In the genomic region with DNA sequence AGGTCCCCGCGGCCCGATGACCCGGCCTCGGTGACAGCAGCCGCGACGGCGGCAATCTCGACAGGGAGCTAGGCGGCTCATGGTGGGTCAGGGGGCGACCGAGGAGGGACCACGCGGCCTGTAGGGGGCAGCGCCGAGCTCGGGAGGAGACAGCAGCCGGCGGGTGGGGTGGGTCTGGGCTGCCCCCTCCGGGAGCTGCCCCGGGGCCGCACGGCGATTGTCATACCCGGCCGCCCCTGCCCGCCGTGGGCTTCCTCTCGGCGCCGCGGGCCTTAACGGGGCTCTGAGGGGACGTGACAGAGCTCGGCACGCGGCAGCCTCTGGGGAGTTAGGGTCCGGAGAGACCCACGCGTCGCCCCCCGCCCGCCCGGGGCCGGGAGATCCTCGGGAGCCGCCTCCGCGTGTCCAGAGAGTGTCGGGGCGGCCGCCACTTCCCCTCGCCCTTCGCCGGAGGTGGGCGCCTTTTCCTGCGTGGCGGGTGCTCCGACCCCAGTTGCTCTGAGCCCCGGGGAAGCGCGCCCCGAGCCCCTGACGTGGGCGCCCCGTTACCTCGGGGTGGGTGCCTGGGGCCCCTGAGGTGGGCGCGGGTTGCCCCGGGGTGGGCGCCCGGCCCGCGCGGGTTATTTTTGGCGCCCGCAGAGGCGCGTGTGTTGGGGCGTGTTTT, we compare ENCODE assay signal across 8 cellular contexts. TPM values are rescaled to one million over a fixed set of nuclear protein-coding genes. Genes with fewer than 3 reads are reported as not detected.
DNase-seq lines count a peak whose midpoint lies in the region; ATAC-seq, FAIRE-seq and TF ChIP-seq lines count a peak whose summit lies in the region.

No MANE protein-coding gene starts in this region.

- peaks cover 33% of the 10 kb centered on the region for H3K79me2 ChIP-seq in ACC112 (ENCODE audit: control insufficient read depth, insufficient read depth, low read length, unreplicated experiment)
- H3K79me2 ChIP-seq in GM12878 (ENCODE audit: control insufficient read depth, insufficient read depth, low read length) = peaks cover 52% of the 10 kb centered on the region

- RAD21 ChIA-PET in GM12878 (lab: Charles Lee; ENCODE audit: unreplicated experiment) = interaction anchor here (0.6 to 8.9 kb wide), 36 partner anchors 9 to 1847 kb away, joined by 3 to 76 read pairs (median 4); no protein-coding TSS in a partner anchor

- no peaks in the 10 kb centered on the region for H4K20me1 ChIP-seq in GM12878 (ENCODE audit: control insufficient read depth, insufficient read depth)

- BruUV-seq in GM12878 (replicated peaks; lab: Mats Ljungman, UMichigan) = no TSS peak

- in situ Hi-C loops in GM12878 (cut with MboI) = no loop called here

- peak overlapping the region; percentile 87 for H3K4me2 ChIP-seq in GM12878 (ENCODE audit: control insufficient read depth, insufficient read depth)

- peak overlapping the region; percentile 79 for H2AFZ ChIP-seq in ACC112 (ENCODE audit: low read length, unreplicated experiment)
- peak overlapping the region; percentile 83 for H2AFZ ChIP-seq in GM12878 (ENCODE audit: control insufficient read depth, low read depth, low read length)

- peak; percentile 37 to 79 (median 74) for TF ChIP-seq CTCF in GM12878 (IDR thresholded peaks at IDR 0.05 in 2 of 3, conservative IDR thresholded peaks at IDR 0.05 in 1 of 3; ENCODE audit: control insufficient read depth in 2 of 3, extremely low read depth in 1 of 3, insufficient read depth in 1 of 3, low read depth in 3 of 3, low read length in 3 of 3)

- H3K4me3 ChIP-seq in ACC112 (ENCODE audit: low read depth, low read length) (peak overlapping the region; percentile 96), GM12878 (peak overlapping the region; percentile 75), iPS-20b (ENCODE audit: low read length) (peak overlapping the region; percentile 78; the same call in 1 of the 2 replicates)

- no peaks in the 10 kb centered on the region for H3K27me3 Mint-ChIP-seq in T-helper 17 cell

- H3K4me1 ChIP-seq in ACC112 (ENCODE audit: control insufficient read depth, insufficient read depth, low read length, unreplicated experiment) = peaks cover 19% of the 10 kb centered on the region
- peaks cover 2% of the 10 kb centered on the region; the same call in 1 of the 2 replicates for H3K4me1 ChIP-seq in GM12878 (ENCODE audit: control insufficient read depth, insufficient read depth, low read length)
- peaks cover 19% of the 10 kb centered on the region for H3K4me1 ChIP-seq in iPS-20b (ENCODE audit: insufficient read depth, low read length)

- peak overlapping the region; percentile 92 for H3K9ac ChIP-seq in GM12878 (ENCODE audit: control insufficient read depth, insufficient read depth, low read length)
- H3K9ac ChIP-seq in iPS-20b (ENCODE audit: low read depth, low read length) = peak overlapping the region; percentile 37; the same call in 1 of the 2 replicates

- H3K36me3 ChIP-seq in ACC112 (ENCODE audit: insufficient read depth, low read length) (no peaks in the 10 kb centered on the region), GM12878 (ENCODE audit: control insufficient read depth in 2 of 2, insufficient read depth in 2 of 2, low read length in 1 of 2) (no peaks in the 10 kb centered on the region), iPS-20b (ENCODE audit: insufficient read depth, low read depth, low read length) (no peaks in the 10 kb centered on the region)

- H3K4me1 Mint-ChIP-seq in T-helper 17 cell = peaks cover 30% of the 10 kb centered on the region

- 7% methylated on average over 40 of the region's 81 CpGs for WGBS in GM12878 (ENCODE audit: insufficient coverage, insufficient replicate concordance, low lambda C conversion rate, missing lambda C conversion rate)

- no peaks in the 10 kb centered on the region for H3K27me3 ChIP-seq in ACC112 (ENCODE audit: insufficient read depth, low read length)
- no peaks in the 10 kb centered on the region for H3K27me3 ChIP-seq in GM12878 (replicated peaks in 1 of 2; ENCODE audit: control insufficient read depth in 2 of 2, insufficient read depth in 2 of 2, low read length in 1 of 2)
- peaks cover 57% of the 10 kb centered on the region for H3K27me3 ChIP-seq in iPS-20b (ENCODE audit: insufficient read depth, low read length)

- peak overlapping the region; percentile 97 for H3K27ac Mint-ChIP-seq in T-helper 17 cell

- CTCF ChIA-PET in GM12878 (lab: Yijun Ruan, JAX) = interaction anchor here (0.6 to 6.6 kb wide), 35 partner anchors 10 to 352 kb away, joined by 3 to 56 read pairs (median 5); no protein-coding TSS in a partner anchor

- peak; percentile 63 to 69 (median 67) for DNase-seq in T-helper 17 cell
- DNase-seq in GM12878 (ENCODE audit: low read depth, low spot score) = no peak
- DNase-seq in stimulated activated CD4-positive, alpha-beta T cell treated with anti-CD3 and anti-CD28 coated beads, Interleukin-15, amount 100 ng/mL, for 1 hour (ENCODE audit: low read depth in 1 of 2, low spot score in 1 of 2) = peak; percentile 48 to 77
- no peak for DNase-seq in NCI-H2081 treated with DMSO at 0.1 percent for 48 hours (lab: John Stamatoyannopoulos, UW)

- no peak for TF ChIP-seq EP300 in GM12878 (IDR thresholded peaks at IDR 0.05; ENCODE audit: borderline replicate concordance in 1 of 2, control insufficient read depth in 1 of 2, low read depth in 2 of 2, low read length in 2 of 2)

- H3K36me3 Mint-ChIP-seq in T-helper 17 cell (ENCODE audit: low read depth) = no peaks in the 10 kb centered on the region

- peak; percentile 66 for TF ChIP-seq POLR2A in GM12878 (IDR thresholded peaks at IDR 0.05; ENCODE audit: low read depth, low read length)

- no peak for FAIRE-seq in GM12878 (lab: Jason Lieb, UNC)

- POLR2A ChIA-PET in GM12878 (lab: Charles Lee) = interaction anchor here (0.6 to 2.8 kb wide), 16 partner anchors 12 to 1534 kb away, joined by 3 to 14 read pairs (median 4); no protein-coding TSS in a partner anchor

- H3K27ac ChIP-seq in ACC112 (ENCODE audit: low read depth, low read length) (no peak overlapping the region), GM12878 (ENCODE audit: control insufficient read depth, insufficient read depth) (peak overlapping the region; percentile 93), iPS-20b (ENCODE audit: low read length) (no peak overlapping the region)

- H3K9me3 ChIP-seq in T-helper 17 cell (ENCODE audit: control insufficient read depth, low read length, poor library complexity, severe bottlenecking) (no peaks in the 10 kb centered on the region), GM12878 (replicated peaks; ENCODE audit: control insufficient read depth, insufficient read depth, low read length) (no peaks in the 10 kb centered on the region), iPS-20b (ENCODE audit: insufficient read depth, low read depth, low read length) (no peaks in the 10 kb centered on the region)

- H3K4me3 Mint-ChIP-seq in T-helper 17 cell = peak overlapping the region; percentile 98

- SMC1A ChIA-PET in GM12878 (lab: Charles Lee; ENCODE audit: uncharacterized antibody, unreplicated experiment) = interaction anchor here (0.6 to 3.7 kb wide), 20 partner anchors 9 to 348 kb away, joined by 3 to 27 read pairs (median 4); no protein-coding TSS in a partner anchor

- ATAC-seq in GM18907 (IDR thresholded peaks at IDR 0.05; ENCODE audit: unreplicated experiment) (peak; percentile 41), HG03175 (IDR thresholded peaks at IDR 0.05; ENCODE audit: unreplicated experiment) (peak; percentile 43), T-helper 17 cell (peak; percentile 54), GM12878 (peak; percentile 71)

- intact Hi-C loops in GM12878 (cut with micrococcal nuclease; ENCODE audit: unreplicated experiment) = loop anchor here (1.0 to 10.0 kb wide), 4 partner anchors 55 to 349 kb away; no protein-coding TSS in a partner anchor

- TF ChIP-seq RAD21 in GM12878 (IDR thresholded peaks at IDR 0.05; ENCODE audit: insufficient read depth, low read depth, low read length) = peak; percentile 64

RNA-seq across cellular contexts. Expression of gene PLCL2, which starts 0.5 kb away (rescaled TPM):
- total RNA-seq in T-helper 17 cell = 10 to 100 TPM; 53.5 to 55.3 TPM
- total RNA-seq in GM12878 (2013; cell fraction: nucleolus; rRNA removed) = 199 and 222 TPM in 2 replicates
- 31.8 and 33.4 TPM in 2 replicates for total RNA-seq in GM12878 (2014; rRNA removed)
- total RNA-seq in GM12878 (2014; rRNA removed; fragmentation: Illumina TruSeq; extraction: Trizol) = 37.3 and 37.5 TPM in 2 replicates
- 27.3 and 27.8 TPM in 2 replicates for total RNA-seq in GM12878 (2021)
- polyA plus RNA-seq in GM12878 (2011; ENCODE audit: low read depth) = 19.3 TPM
- 14.2 and 19.0 TPM in 2 replicates for polyA plus RNA-seq in GM12878 (2011; rRNA removed)
- polyA plus RNA-seq in GM12878 (2011; cell fraction: cytosol; rRNA removed) = 8.2 and 9.4 TPM in 2 replicates
- 9.0 and 10.7 TPM in 2 replicates for polyA plus RNA-seq in GM12878 (2011; cell fraction: nucleus; rRNA removed)
- 25.8 and 28.8 TPM in 2 replicates for polyA plus RNA-seq in GM12878 (2012)
- polyA plus RNA-seq in GM12878 (2014; fragmentation: Illumina TruSeq; extraction: Trizol) = 25.4 and 33.6 TPM in 2 replicates
- 1 to 10 TPM; 7.5 to 9.6 TPM for polyA plus RNA-seq in GM12878 (2014; fragmentation: Nextera tagmentation; extraction: Ambion mirVana)
- polyA plus RNA-seq in GM12878 (2014; rRNA removed) = 15.8 and 17.2 TPM in 2 replicates
- polyA plus RNA-seq in GM12878 (2016; fragmentation: Nextera tagmentation; extraction: Ambion mirVana) = 10 to 100 TPM; 18.4 to 25.0 TPM
- 30.2 and 35.1 TPM in 2 replicates for polyA minus RNA-seq in GM12878 (2011; rRNA and poly(A)+ RNA removed)
- polyA minus RNA-seq in GM12878 (2011; cell fraction: cytosol; rRNA and poly(A)+ RNA removed) = 10.1 and 10.3 TPM in 2 replicates
- polyA minus RNA-seq in GM12878 (2011; cell fraction: nucleus; rRNA and poly(A)+ RNA removed) = 31.8 and 38.0 TPM in 2 replicates

Comparison
In these comparisons a context has a peak if more than half of its experiments do, and no peak if none do; other contexts are left out.
1. DNase-seq: peak in T-helper 17 cell (3 of 3) and stimulated activated CD4-positive, alpha-beta T cell treated with anti-CD3 and anti-CD28 coated beads, Interleukin-15, amount 100 ng/mL, for 1 hour (2 of 2); none in GM12878 (single experiment) and NCI-H2081 treated with DMSO at 0.1 percent for 48 hours (single experiment).
2. Peak in every context shown above with its lines, with median percentiles within 50 percentile points of each other: H3K4me3 ChIP-seq and ATAC-seq.